10 cellular contexts compared by ENCODE assay signal in genomic region chr13:99659234-99659633, GRCh38. TPM values are rescaled to one million over a fixed set of nuclear protein-coding genes. Genes with fewer than 3 reads are reported as not detected.
DNase-seq lines count a peak whose midpoint lies in the region; ATAC-seq and TF ChIP-seq lines count a peak whose summit lies in the region.
"Had no signal": no experiment of that assay in that cellular context is flagged by ENCODE, and none has a peak within 500 bp of the region (broad histone marks: within the 10 kb centered on the region; RNA-seq: fewer than 3 reads in every experiment).

No MANE protein-coding gene starts in this region.

- H3K36me3 ChIP-seq in suprapubic skin: no peaks in the 10 kb centered on the region
- no peaks in the 10 kb centered on the region for H3K36me3 ChIP-seq in left lung

- no peak overlapping the region for H3K4me3 ChIP-seq in LNCaP clone FGC (ENCODE audit: low read depth, low read length)
- no peak overlapping the region for H3K4me3 ChIP-seq in suprapubic skin
- no peak overlapping the region for H3K4me3 ChIP-seq in left lung

- no peaks in the 10 kb centered on the region for H3K36me3 Mint-ChIP-seq in activated naive CD8-positive, alpha-beta T cell treated with anti-CD3 and anti-CD28 coated beads for 36 hours
- no peaks in the 10 kb centered on the region for H3K36me3 Mint-ChIP-seq in nephron progenitor cell (ENCODE audit: low read depth)

- H3K27ac ChIP-seq in suprapubic skin (no peak overlapping the region), left lung (no peak overlapping the region)

- H3K9me3 ChIP-seq in suprapubic skin: no peaks in the 10 kb centered on the region
- H3K9me3 ChIP-seq in left lung: no peaks in the 10 kb centered on the region

- no peak for TF ChIP-seq EP300 in suprapubic skin (IDR thresholded peaks at IDR 0.05)

- no peak for ATAC-seq in left lung

- TF ChIP-seq POLR2A in suprapubic skin (IDR thresholded peaks at IDR 0.05): no peak

- peaks cover 18% of the 10 kb centered on the region for H3K4me1 ChIP-seq in suprapubic skin
- peaks cover 5 to 16% of the 10 kb centered on the region in 2 donors for H3K4me1 ChIP-seq in left lung

- 92% methylated on average over 3 of the region's 3 CpGs for WGBS in suprapubic skin

- no peak overlapping the region for H3K4me3 Mint-ChIP-seq in activated naive CD8-positive, alpha-beta T cell treated with anti-CD3 and anti-CD28 coated beads for 36 hours
- peak overlapping the region; percentile 75 for H3K4me3 Mint-ChIP-seq in nephron progenitor cell

- in situ Hi-C loops in GM13976 (cut with MboI; ENCODE audit: low sequenced_read_pairs, unreplicated experiment): loop anchor here (10.0 to 25.0 kb wide), 2 partner anchors 253 to 866 kb away; no protein-coding TSS in a partner anchor

- H3K27ac Mint-ChIP-seq in activated naive CD8-positive, alpha-beta T cell treated with anti-CD3 and anti-CD28 coated beads for 36 hours: no peak overlapping the region
- H3K27ac Mint-ChIP-seq in nephron progenitor cell: no peak overlapping the region

- DNase-seq in NCI-H1436 (lab: John Stamatoyannopoulos, UW) (peak; percentile 48), NCI-H1436 treated with DMSO at 0.1 percent for 48 hours (lab: John Stamatoyannopoulos, UW) (no peak), LNCaP clone FGC (ENCODE audit: low read depth) (peak; percentile 32), nephron progenitor cell (no peak), suprapubic skin (ENCODE audit: low spot score in 2 of 2) (no peak), GM13976 (ENCODE audit: low spot score) (no peak), left lung (no peak)
- DNase-seq in activated naive CD8-positive, alpha-beta T cell treated with anti-CD3 and anti-CD28 coated beads for 36 hours: peak; percentile 6

- no peaks in the 10 kb centered on the region for H3K27me3 Mint-ChIP-seq in activated naive CD8-positive, alpha-beta T cell treated with anti-CD3 and anti-CD28 coated beads for 36 hours
- peaks cover 2% of the 10 kb centered on the region for H3K27me3 Mint-ChIP-seq in nephron progenitor cell (ENCODE audit: low read depth, poor library complexity)
- H3K27me3 Mint-ChIP-seq: activated T-cell treated with anti-CD3 and anti-CD28 coated beads, Interleukin-2, amount 50 U/mL, for 24 hours had no signal

- H3K9me3 Mint-ChIP-seq in activated naive CD8-positive, alpha-beta T cell treated with anti-CD3 and anti-CD28 coated beads for 36 hours: no peaks in the 10 kb centered on the region
- no peaks in the 10 kb centered on the region for H3K9me3 Mint-ChIP-seq in nephron progenitor cell
- H3K9me3 Mint-ChIP-seq: activated T-cell treated with anti-CD3 and anti-CD28 coated beads, Interleukin-2, amount 50 U/mL, for 24 hours had no signal

- TF ChIP-seq CTCF in LNCaP clone FGC (IDR thresholded peaks at IDR 0.05; ENCODE audit: control insufficient read depth, extremely low read depth, insufficient read depth) (no peak), nephron progenitor cell (IDR thresholded peaks at IDR 0.05) (no peak), suprapubic skin (IDR thresholded peaks at IDR 0.05) (no peak), GM13976 (IDR thresholded peaks at IDR 0.05; ENCODE audit: borderline replicate concordance, control extremely low read depth, extremely low read depth, insufficient read depth, missing control alignments) (no peak), left lung (IDR thresholded peaks at IDR 0.05) (no peak)

- H3K27me3 ChIP-seq in suprapubic skin (no peaks in the 10 kb centered on the region), left lung (peaks cover 4 to 34% of the 10 kb centered on the region in 2 donors)

- peaks cover 40% of the 10 kb centered on the region for H3K4me1 Mint-ChIP-seq in activated naive CD8-positive, alpha-beta T cell treated with anti-CD3 and anti-CD28 coated beads for 36 hours
- H3K4me1 Mint-ChIP-seq in nephron progenitor cell: peaks cover 86% of the 10 kb centered on the region

- intact Hi-C loops in left lung (cut with DNase I): loop anchor here in 1 of 2 donors (10.0 kb wide), 1 partner anchor 856 kb away; no protein-coding TSS in a partner anchor

RNA-seq across cellular contexts. Expression of gene CLYBL, which starts 52.7 kb away (rescaled TPM):
- 1 to 10 TPM; 4.4 to 4.9 TPM for total RNA-seq in activated naive CD8-positive, alpha-beta T cell treated with anti-CD3 and anti-CD28 coated beads for 36 hours
- 10 to 100 TPM in 1 of 4 donors, 1 to 10 TPM in 3; 4.0 to 17.0 (median 6.0) TPM for total RNA-seq in suprapubic skin
- total RNA-seq in left lung: 1 to 10 TPM; 6.4 to 7.6 TPM
- total RNA-seq: PC-3 had no signal

Comparison
In these comparisons a context has a peak if more than half of its experiments do, and no peak if none do; other contexts are left out.
1. DNase-seq: peak in NCI-H1436 (single experiment), LNCaP clone FGC (single experiment) and activated naive CD8-positive, alpha-beta T cell treated with anti-CD3 and anti-CD28 coated beads for 36 hours (single experiment); none in NCI-H1436 treated with DMSO at 0.1 percent for 48 hours (single experiment), nephron progenitor cell (single experiment), suprapubic skin (0 of 2), GM13976 (single experiment) and left lung (0 of 2).